In the genomic region with DNA sequence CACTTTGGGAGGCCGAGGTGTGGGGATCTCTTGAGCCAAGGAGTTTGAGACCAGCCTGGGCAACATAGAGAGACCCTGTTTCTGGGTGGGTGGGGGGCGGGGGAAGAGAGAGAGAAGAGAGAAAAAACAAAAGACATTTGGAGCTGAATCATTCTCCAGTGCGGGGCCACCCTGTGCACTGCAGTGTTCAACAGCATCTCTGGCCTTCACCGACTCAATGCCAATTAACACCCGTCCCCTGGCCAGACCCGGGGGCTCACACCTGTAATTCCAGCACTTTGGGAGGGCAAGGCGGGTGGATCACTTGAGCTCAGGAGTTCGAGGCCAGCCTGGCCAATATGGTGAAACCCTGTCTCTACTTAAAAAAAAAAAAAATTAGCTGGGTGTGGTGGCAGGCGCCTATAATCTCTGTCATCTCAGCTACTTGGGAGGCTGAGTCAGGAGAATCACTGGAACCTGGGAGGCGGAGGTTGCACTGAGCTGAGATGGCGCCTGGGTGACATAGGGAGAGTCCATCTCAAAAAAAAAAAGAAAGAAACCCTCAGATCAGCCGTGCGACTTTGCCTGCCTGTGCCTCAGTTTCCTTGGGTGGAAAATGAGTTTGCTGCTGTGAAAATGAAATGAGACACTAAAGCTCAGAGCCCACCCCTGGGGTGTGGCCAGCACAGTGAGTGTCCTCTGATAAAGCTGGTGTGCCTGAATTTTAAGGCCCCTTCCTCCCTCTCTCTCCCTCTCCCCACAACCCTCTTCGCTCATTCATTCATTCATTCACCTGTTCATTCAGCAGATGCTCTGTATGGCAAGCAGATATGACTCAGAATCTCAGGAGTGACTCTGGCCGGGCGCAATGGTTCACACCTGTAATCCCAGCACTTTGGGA, we compare ENCODE assay signal across 9 cellular contexts. TPM values are rescaled to one million over a fixed set of nuclear protein-coding genes. Genes with fewer than 3 reads are reported as not detected.
DNase-seq lines count a peak whose midpoint lies in the region; ATAC-seq and TF ChIP-seq lines count a peak whose summit lies in the region.
"Had no signal": no experiment of that assay in that cellular context is flagged by ENCODE, and none has a peak within 500 bp of the region (broad histone marks: within the 10 kb centered on the region; RNA-seq: fewer than 3 reads in every experiment).

No MANE protein-coding gene starts in this region.

- TF ChIP-seq EP300 in gastroesophageal sphincter (IDR thresholded peaks at IDR 0.05) (no peak), upper lobe of left lung (IDR thresholded peaks at IDR 0.05) (no peak)

- H3K4me3 Mint-ChIP-seq in activated T-cell treated with anti-CD3 and anti-CD28 coated beads, Interleukin-2, amount 50 U/mL, for 72 hours, result peak overlapping the region; percentile 58 to 68

- H3K4me1 Mint-ChIP-seq in activated T-cell treated with anti-CD3 and anti-CD28 coated beads, Interleukin-2, amount 50 U/mL, for 72 hours (ENCODE audit: low read depth), result peaks cover 64% of the 10 kb centered on the region

- ATAC-seq in activated T-cell treated with anti-CD3 and anti-CD28 coated beads, Interleukin-2, amount 50 U/mL, for 72 hours (replicated peaks in 1 of 2), result peak in 1 of 2 donors; percentile 6
- ATAC-seq in gastroesophageal sphincter (no peak), upper lobe of left lung (ENCODE audit: low FRiP score in 2 of 2) (peak in 1 of 2 donors; percentile 6), HG03196 (IDR thresholded peaks at IDR 0.05; ENCODE audit: unreplicated experiment) (no peak), GM21786 (IDR thresholded peaks at IDR 0.05; ENCODE audit: unreplicated experiment) (no peak)

- H3K4me1 ChIP-seq in gastroesophageal sphincter, result peaks cover 0 to 53% (median 14%) of the 10 kb centered on the region in 3 donors
- H3K4me1 ChIP-seq in upper lobe of left lung, result peaks cover 26 to 48% (median 31%) of the 10 kb centered on the region in 4 donors

- H3K27me3 Mint-ChIP-seq in activated T-cell treated with anti-CD3 and anti-CD28 coated beads, Interleukin-2, amount 50 U/mL, for 72 hours (ENCODE audit: low read depth), result peaks cover 46% of the 10 kb centered on the region

- no peaks in the 10 kb centered on the region for H3K9me3 Mint-ChIP-seq in activated T-cell treated with anti-CD3 and anti-CD28 coated beads, Interleukin-2, amount 50 U/mL, for 72 hours

- H3K4me3 ChIP-seq in gastroesophageal sphincter (no peak overlapping the region), upper lobe of left lung (no peak overlapping the region)

- WGBS in gastroesophageal sphincter (ENCODE audit: low coverage in 1 of 2), 2 donors, result 60 to 88% methylated on average over 10 of the region's 16 CpGs
- 79 to 81% methylated on average over 16 of the region's 16 CpGs for WGBS in upper lobe of left lung, 2 donors

- H3K36me3 ChIP-seq in gastroesophageal sphincter (peaks cover 0 to 22% of the 10 kb centered on the region in 2 donors), upper lobe of left lung (peaks cover 12 to 32% (median 14%) of the 10 kb centered on the region in 4 donors)

- DNase-seq in stimulated activated CD4-positive, alpha-beta T cell treated with anti-CD3 and anti-CD28 coated beads, Interleukin-15, amount 100 ng/mL, for 24 hours, result peak; percentile 26
- DNase-seq in stimulated activated CD4-positive, alpha-beta T cell treated with anti-CD3 and anti-CD28 coated beads, Interleukin-2, amount 100 ng/mL, for 48 hours, result no peak
- peak; percentile 29 to 34 for DNase-seq in activated T-cell treated with anti-CD3 and anti-CD28 coated beads, Interleukin-2, amount 50 U/mL, for 72 hours
- DNase-seq in upper lobe of left lung (no peak), NCI-H146 treated with DMSO at 0.1 percent for 48 hours (lab: John Stamatoyannopoulos, UW; ENCODE audit: unreplicated experiment) (no peak)
- DNase-seq: NCI-H82 had no signal

- peaks cover 0 to 2% of the 10 kb centered on the region in 2 donors for H3K36me3 Mint-ChIP-seq in activated T-cell treated with anti-CD3 and anti-CD28 coated beads, Interleukin-2, amount 50 U/mL, for 72 hours (ENCODE audit: insufficient read depth in 2 of 2)

- H3K27me3 ChIP-seq in gastroesophageal sphincter (no peaks in the 10 kb centered on the region), upper lobe of left lung (no peaks in the 10 kb centered on the region)

- no peak for TF ChIP-seq CTCF in gastroesophageal sphincter (IDR thresholded peaks at IDR 0.05)
- no peak for TF ChIP-seq CTCF in upper lobe of left lung (IDR thresholded peaks at IDR 0.05)

- peak overlapping the region; percentile 75 for H3K27ac Mint-ChIP-seq in activated T-cell treated with anti-CD3 and anti-CD28 coated beads, Interleukin-2, amount 50 U/mL, for 72 hours

- TF ChIP-seq POLR2A in gastroesophageal sphincter (IDR thresholded peaks at IDR 0.05), result no peak
- TF ChIP-seq POLR2A in upper lobe of left lung (IDR thresholded peaks at IDR 0.05), result no peak

- H3K27ac ChIP-seq in gastroesophageal sphincter, result peak overlapping the region in 3 of 4 donors; percentile 75 to 98 (median 94)
- H3K27ac ChIP-seq in upper lobe of left lung, result peak overlapping the region; percentile 67 to 97 (median 96)

- H3K9me3 ChIP-seq in gastroesophageal sphincter (no peaks in the 10 kb centered on the region), upper lobe of left lung (no peaks in the 10 kb centered on the region)

RNA-seq across cellular contexts. Expression of a gene that starts 6.4 kb away (rescaled TPM):
- total RNA-seq in activated T-cell treated with anti-CD3 and anti-CD28 coated beads, Interleukin-2, amount 50 U/mL, for 72 hours, result under 1 TPM; 0.36 to 0.76 TPM
- total RNA-seq in gastroesophageal sphincter, result 10 to 100 TPM; 29.4 to 40.0 (median 34.9) TPM
- total RNA-seq in upper lobe of left lung, result 100 to 1,000 TPM in 2 of 6 donors, 10 to 100 TPM in 4; 26.2 to 298 (median 75.8) TPM

Comparison
In these comparisons a context has a peak if more than half of its experiments do, and no peak if none do; other contexts are left out.
1. DNase-seq: peak in stimulated activated CD4-positive, alpha-beta T cell treated with anti-CD3 and anti-CD28 coated beads, Interleukin-15, amount 100 ng/mL, for 24 hours (single experiment) and activated T-cell treated with anti-CD3 and anti-CD28 coated beads, Interleukin-2, amount 50 U/mL, for 72 hours (2 of 2); none in stimulated activated CD4-positive, alpha-beta T cell treated with anti-CD3 and anti-CD28 coated beads, Interleukin-2, amount 100 ng/mL, for 48 hours (0 of 2), upper lobe of left lung (0 of 2) and NCI-H146 treated with DMSO at 0.1 percent for 48 hours (single experiment).
2. RNA of a gene that starts 6.4 kb away (total RNA-seq): 26.2 to 298 TPM in upper lobe of left lung and 29.4 to 40.0 TPM in gastroesophageal sphincter; 0.36 to 0.76 TPM in activated T-cell treated with anti-CD3 and anti-CD28 coated beads, Interleukin-2, amount 50 U/mL, for 72 hours; every median in the first group is over 10 times any median in the second.